ENCODE assay signal across 9 cellular contexts in genomic region chr18:22667616-22668422, GRCh38.
DNase-seq lines count a peak whose midpoint lies in the region; ATAC-seq and TF ChIP-seq lines count a peak whose summit lies in the region.
"Had no signal": no experiment of that assay in that cellular context is flagged by ENCODE, and none has a peak within 500 bp of the region (broad histone marks: within the 10 kb centered on the region; RNA-seq: fewer than 3 reads in every experiment).

No MANE protein-coding gene starts in this region.

- no peak for TF ChIP-seq CTCF in retinal pigment epithelial cell (conservative IDR thresholded peaks at IDR 0.05; ENCODE audit: low read depth, low read length)

- DNase-seq in brain pericyte (ENCODE audit: low read depth, low spot score) (peak; percentile 45), retinal pigment epithelial cell (ENCODE audit: low read depth) (peak; percentile 63), NCI-H1048 (lab: John Stamatoyannopoulos, UW) (no peak), NCI-H526 (lab: John Stamatoyannopoulos, UW) (no peak)
- DNase-seq: heart right ventricle had no signal

- ATAC-seq in GM18861 (IDR thresholded peaks at IDR 0.05; ENCODE audit: unreplicated experiment) (peak; percentile 50), HG03558 (IDR thresholded peaks at IDR 0.05; ENCODE audit: extremely low read depth, unreplicated experiment) (peak; percentile 61), GM18909 (IDR thresholded peaks at IDR 0.05; ENCODE audit: poor library complexity, unreplicated experiment) (no peak), GM18498 (IDR thresholded peaks at IDR 0.05; ENCODE audit: unreplicated experiment) (no peak)
- ATAC-seq: heart right ventricle had no signal

- no peak overlapping the region for H3K4me3 ChIP-seq in retinal pigment epithelial cell (ENCODE audit: low read length)
- H3K4me3 ChIP-seq: heart right ventricle had no signal

Comparison
In these comparisons a context has a peak if more than half of its experiments do, and no peak if none do; other contexts are left out.
1. ATAC-seq: peak in GM18861 (single experiment) and HG03558 (single experiment); none in GM18909 (single experiment) and GM18498 (single experiment).
2. DNase-seq: peak in brain pericyte (single experiment) and retinal pigment epithelial cell (single experiment); none in NCI-H1048 (single experiment) and NCI-H526 (0 of 2).